Comparison of ENCODE assay signal across 11 cellular contexts in the genomic region with DNA sequence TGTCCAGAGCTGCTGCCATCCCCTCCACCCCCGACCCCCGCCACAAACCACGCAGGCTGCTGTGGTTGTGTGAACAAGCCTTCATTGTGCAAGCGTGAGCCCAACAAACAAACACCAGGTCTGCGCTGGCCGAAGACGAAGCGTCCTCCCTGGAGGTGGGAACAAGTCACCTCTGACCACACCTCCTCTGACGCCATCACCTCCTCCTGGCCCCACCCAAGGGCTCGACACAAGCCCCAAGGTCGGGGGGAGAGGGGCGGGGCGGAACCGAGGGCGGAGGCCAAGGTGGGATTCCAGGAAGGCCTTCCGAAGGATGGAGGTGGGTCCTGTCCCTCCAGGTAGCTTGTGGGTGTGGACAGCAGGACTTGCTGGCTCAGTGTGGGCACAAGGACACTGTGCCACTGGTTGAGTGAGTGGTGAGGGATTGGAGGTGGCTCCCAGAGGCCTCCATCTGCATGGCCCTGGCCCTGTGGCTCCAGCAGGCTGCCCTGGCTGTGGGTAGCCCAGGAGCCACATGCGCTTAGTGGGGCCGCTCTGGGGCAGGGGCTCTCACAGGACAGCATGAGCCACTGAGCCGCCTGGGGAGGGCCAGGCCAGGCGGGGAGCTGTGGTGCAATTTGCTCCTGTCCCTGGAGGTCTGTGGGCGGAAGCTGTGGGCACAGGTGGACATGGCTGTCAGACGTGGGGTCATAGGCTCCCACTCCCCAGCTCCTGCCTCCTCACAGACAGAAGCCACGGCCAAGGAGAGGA. TPM values are rescaled to one million over a fixed set of nuclear protein-coding genes. Genes with fewer than 3 reads are reported as not detected.
DNase-seq lines count a peak whose midpoint lies in the region; ATAC-seq, FAIRE-seq and TF ChIP-seq lines count a peak whose summit lies in the region.
"Had no signal": no experiment of that assay in that cellular context is flagged by ENCODE, and none has a peak within 500 bp of the region (broad histone marks: within the 10 kb centered on the region; RNA-seq: fewer than 3 reads in every experiment).

No MANE protein-coding gene starts in this region.

- peak overlapping the region; percentile 55; the same call in 1 of the 2 replicates for H3K4me2 ChIP-seq in GM23338

- no peak for TF ChIP-seq CTCF in GM23338 (conservative IDR thresholded peaks at IDR 0.05; ENCODE audit: low read depth in 2 of 2)
- TF ChIP-seq CTCF in kidney (IDR thresholded peaks at IDR 0.05; ENCODE audit: borderline replicate concordance, extremely low read depth, insufficient read depth), result no peak

- H3K79me2 ChIP-seq in GM23338 (replicated peaks; ENCODE audit: insufficient read depth), result no peaks in the 10 kb centered on the region

- peak; percentile 71 for ATAC-seq in GM23338
- no peak for ATAC-seq in stimulated activated naive CD8-positive, alpha-beta T cell treated with anti-CD3 and anti-CD28 coated beads, Interleukin-15, Interleukin-2, amounts not matched to agents 100 U/mL and 50 U/mL, for 24 hours

- no peaks in the 10 kb centered on the region for H3K9me2 ChIP-seq in GM23338 (ENCODE audit: insufficient read depth)

- no peak for FAIRE-seq in kidney (lab: Jason Lieb, UNC)

- CTCF ChIA-PET in activated CD4-positive, alpha-beta memory T cell treated with anti-CD3 and anti-CD28 coated beads, Interleukin-2, amount 10 ng/mL, durations not matched to agents 7 days and 5 days (lab: Charles Lee), result interaction anchor here (1.2 to 2.3 kb wide), 3 partner anchors 11 to 47 kb away, joined by 3 to 8 read pairs (median 5); no protein-coding TSS in a partner anchor

- peak overlapping the region; percentile 54; the same call in 2 of the 3 replicates for H3K4me3 Mint-ChIP-seq in GM23338
- no peak overlapping the region for H3K4me3 Mint-ChIP-seq in activated CD4-positive, alpha-beta memory T cell treated with anti-CD3 and anti-CD28 coated beads, Interleukin-2, amount 10 ng/mL, durations not matched to agents 7 days and 5 days

- H3K9ac ChIP-seq in skeletal muscle tissue (ENCODE audit: low read depth in 1 of 3, low read length in 3 of 3), result peak overlapping the region in 1 of 3 donors; percentile 16
- no peak overlapping the region for H3K9ac ChIP-seq in kidney (ENCODE audit: low read length in 2 of 2)

- no peaks in the 10 kb centered on the region for H3F3A ChIP-seq in GM23338 (replicated peaks; ENCODE audit: low read depth)

- H3K27me3 ChIP-seq in GM23338 (ENCODE audit: insufficient read depth), result no peaks in the 10 kb centered on the region
- no peaks in the 10 kb centered on the region for H3K27me3 ChIP-seq in skeletal muscle tissue (ENCODE audit: control insufficient read depth in 3 of 3, insufficient read depth in 3 of 3, low read length in 3 of 3)

- no peaks in the 10 kb centered on the region for H3K9me3 Mint-ChIP-seq in GM23338
- no peaks in the 10 kb centered on the region for H3K9me3 Mint-ChIP-seq in activated CD4-positive, alpha-beta memory T cell treated with anti-CD3 and anti-CD28 coated beads, Interleukin-2, amount 10 ng/mL, durations not matched to agents 7 days and 5 days

- H3K27me3 Mint-ChIP-seq in GM23338 (ENCODE audit: insufficient read depth, low read depth, poor library complexity), result peaks cover 2% of the 10 kb centered on the region
- H3K27me3 Mint-ChIP-seq in activated CD4-positive, alpha-beta memory T cell treated with anti-CD3 and anti-CD28 coated beads, Interleukin-2, amount 10 ng/mL, durations not matched to agents 7 days and 5 days, result no peaks in the 10 kb centered on the region

- DNase-seq in GM23338 (ENCODE audit: low spot score) (peak; percentile 72), iPS DF 19.7 (ENCODE audit: low read depth, low spot score) (peak; percentile 56), kidney (no peak), AG20443 (ENCODE audit: low spot score) (no peak), NCI-H345 treated with DMSO at 0.1 percent for 48 hours (lab: John Stamatoyannopoulos, UW; ENCODE audit: unreplicated experiment) (no peak)
- DNase-seq in activated CD4-positive, alpha-beta memory T cell treated with anti-CD3 and anti-CD28 coated beads, Interleukin-2, amount 10 ng/mL, durations not matched to agents 7 days and 5 days, result no peak
- no peak for DNase-seq in stimulated activated naive CD8-positive, alpha-beta T cell treated with anti-CD3 and anti-CD28 coated beads, Interleukin-15, Interleukin-2, amounts not matched to agents 100 U/mL and 50 U/mL, for 24 hours
- DNase-seq: NCI-H187 had no signal

- intact Hi-C loops in kidney (cut with DNase I), result no loop called here

- H3K9me3 ChIP-seq in skeletal muscle tissue (ENCODE audit: control insufficient read depth in 3 of 3, low read length in 3 of 3) (no peaks in the 10 kb centered on the region), kidney (ENCODE audit: control insufficient read depth in 1 of 2, low read length in 2 of 2) (no peaks in the 10 kb centered on the region)

- peak overlapping the region; percentile 62; the same call in 1 of the 2 replicates for H3K27ac Mint-ChIP-seq in GM23338
- peak overlapping the region; percentile 52 for H3K27ac Mint-ChIP-seq in activated CD4-positive, alpha-beta memory T cell treated with anti-CD3 and anti-CD28 coated beads, Interleukin-2, amount 10 ng/mL, durations not matched to agents 7 days and 5 days

- no peaks in the 10 kb centered on the region for H3K36me3 ChIP-seq in GM23338 (ENCODE audit: insufficient read depth)
- peaks cover 0 to 11% (median 2%) of the 10 kb centered on the region in 3 donors for H3K36me3 ChIP-seq in skeletal muscle tissue (ENCODE audit: control insufficient read depth in 3 of 3, insufficient read depth in 3 of 3, low read length in 3 of 3)
- no peaks in the 10 kb centered on the region for H3K36me3 ChIP-seq in kidney (ENCODE audit: control insufficient read depth in 1 of 2, insufficient read depth in 2 of 2, low read length in 2 of 2)

- POLR2A ChIA-PET in activated CD4-positive, alpha-beta memory T cell treated with anti-CD3 and anti-CD28 coated beads, Interleukin-2, amount 10 ng/mL, durations not matched to agents 7 days and 5 days (lab: Charles Lee), result interaction anchor here (1.0 to 2.7 kb wide), 4 partner anchors 11 to 112 kb away, joined by 3 to 11 read pairs (median 6); a partner anchor contains a TSS

- no peaks in the 10 kb centered on the region for H4K20me1 ChIP-seq in GM23338 (replicated peaks; ENCODE audit: insufficient read depth)

- H3K4me1 ChIP-seq in GM23338 (ENCODE audit: insufficient read depth) (peaks cover 10% of the 10 kb centered on the region; the same call in 1 of the 2 replicates), skeletal muscle tissue (ENCODE audit: control insufficient read depth in 3 of 3, insufficient read depth in 3 of 3, low read length in 3 of 3) (peaks cover 19 to 62% (median 27%) of the 10 kb centered on the region in 3 donors), kidney (ENCODE audit: control insufficient read depth in 1 of 2, insufficient read depth in 1 of 2, low read depth in 1 of 2, low read length in 2 of 2) (peaks cover 0 to 22% of the 10 kb centered on the region in 2 donors)

- peaks cover 7% of the 10 kb centered on the region; the same call in 2 of the 3 replicates for H3K4me1 Mint-ChIP-seq in GM23338
- peaks cover 42% of the 10 kb centered on the region for H3K4me1 Mint-ChIP-seq in activated CD4-positive, alpha-beta memory T cell treated with anti-CD3 and anti-CD28 coated beads, Interleukin-2, amount 10 ng/mL, durations not matched to agents 7 days and 5 days

- H3K4me3 ChIP-seq in GM23338 (no peak overlapping the region), skeletal muscle tissue (ENCODE audit: low read length in 3 of 3) (no peak overlapping the region), kidney (ENCODE audit: low read length in 2 of 2) (no peak overlapping the region)

- H3K27ac ChIP-seq in GM23338 (ENCODE audit: low read depth) (peak overlapping the region; percentile 55; the same call in 1 of the 2 replicates), skeletal muscle tissue (ENCODE audit: low read depth, low read length) (peak overlapping the region; percentile 72), kidney (ENCODE audit: low read depth in 2 of 2, low read length in 2 of 2) (peak overlapping the region in 1 of 2 donors; percentile 79)

- H2AFZ ChIP-seq in GM23338, result peak overlapping the region; percentile 89; the same call in 1 of the 2 replicates

- H3K36me3 Mint-ChIP-seq in GM23338 (ENCODE audit: low read depth), result no peaks in the 10 kb centered on the region
- no peaks in the 10 kb centered on the region for H3K36me3 Mint-ChIP-seq in activated CD4-positive, alpha-beta memory T cell treated with anti-CD3 and anti-CD28 coated beads, Interleukin-2, amount 10 ng/mL, durations not matched to agents 7 days and 5 days (ENCODE audit: low read depth)

TF ChIP-seq in GM23338, 12 proteins besides CTCF, POLR2A, EP300 and RAD21:
- TF ChIP-seq CREB1 (CRISPR knock-in tag; IDR thresholded peaks at IDR 0.05; ENCODE audit: low read depth) (0 out of 2 replicates have a peak, but pooled peaks have one; percentile 21), EZH2 (IDR thresholded peaks at IDR 0.05; ENCODE audit: low read depth, unreplicated experiment) (no peak)

RNA-seq across cellular contexts. Expression of a gene that starts 7.4 kb away (rescaled TPM):
- not detected in 2 replicates for total RNA-seq in GM23338 (2014; rRNA removed; shearing (Covaris generic))
- polyA plus RNA-seq in GM23338 (2016; fragmentation: Nextera tagmentation; extraction: Ambion mirVana) (not detected in 2 replicates), kidney (ENCODE audit: insufficient read depth, low read depth, low replicate concordance) (0.39 TPM)
- total RNA-seq in activated CD4-positive, alpha-beta memory T cell treated with anti-CD3 and anti-CD28 coated beads, Interleukin-2, amount 10 ng/mL, durations not matched to agents 7 days and 5 days, result not detected
- total RNA-seq in skeletal muscle tissue (1.0 TPM), kidney (0.50 TPM)
- total RNA-seq: dermis microvascular lymphatic vessel endothelial cell had no signal
- polyA plus RNA-seq: neural cell had no signal

RNA-seq across cellular contexts. Expression of a gene that starts 36.8 kb away (rescaled TPM):
- total RNA-seq in GM23338 (2014; rRNA removed; shearing (Covaris generic)), result 1.3 and 1.6 TPM in 2 replicates
- polyA plus RNA-seq in GM23338 (2016; fragmentation: Nextera tagmentation; extraction: Ambion mirVana), result 2.6 and 3.5 TPM in 2 replicates
- 10 to 100 TPM; 15.0 to 15.5 TPM for total RNA-seq in activated CD4-positive, alpha-beta memory T cell treated with anti-CD3 and anti-CD28 coated beads, Interleukin-2, amount 10 ng/mL, durations not matched to agents 7 days and 5 days
- total RNA-seq in skeletal muscle tissue, result 5.7 TPM
- 101 TPM for total RNA-seq in kidney
- 107 TPM for polyA plus RNA-seq in kidney (ENCODE audit: insufficient read depth, low read depth, low replicate concordance)
- polyA plus RNA-seq: neural cell had no signal

Comparison
In these comparisons a context has a peak if more than half of its experiments do, and no peak if none do; other contexts are left out.
1. DNase-seq: peak in GM23338 (single experiment) and iPS DF 19.7 (single experiment); none in activated CD4-positive, alpha-beta memory T cell treated with anti-CD3 and anti-CD28 coated beads, Interleukin-2, amount 10 ng/mL, durations not matched to agents 7 days and 5 days (single experiment), kidney (single experiment), stimulated activated naive CD8-positive, alpha-beta T cell treated with anti-CD3 and anti-CD28 coated beads, Interleukin-15, Interleukin-2, amounts not matched to agents 100 U/mL and 50 U/mL, for 24 hours (single experiment), AG20443 (single experiment) and NCI-H345 treated with DMSO at 0.1 percent for 48 hours (single experiment).